9 cellular contexts compared by ENCODE assay signal in the genomic region with DNA sequence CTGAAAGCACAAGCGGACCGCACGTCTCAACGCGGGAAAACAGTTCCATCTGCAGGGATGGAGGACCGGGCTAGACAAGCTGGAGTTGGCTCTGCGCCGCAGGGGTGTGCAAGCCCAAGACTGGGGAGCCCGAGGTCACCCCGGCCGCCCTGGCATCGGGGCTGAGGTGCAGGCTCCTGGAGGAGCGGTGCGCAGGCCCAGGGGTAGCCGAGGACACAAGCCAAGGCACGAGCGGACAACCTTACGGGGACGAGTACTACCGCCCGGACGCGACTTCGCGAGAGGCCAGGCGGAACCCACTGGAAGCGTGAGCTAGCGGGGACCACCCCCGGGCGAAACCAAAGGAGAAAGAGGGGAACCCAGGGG. TPM values are rescaled to one million over a fixed set of nuclear protein-coding genes. Genes with fewer than 3 reads are reported as not detected.
DNase-seq lines count a peak whose midpoint lies in the region; ATAC-seq, FAIRE-seq and TF ChIP-seq lines count a peak whose summit lies in the region.
"Not testable (repeated sequence)": the region's sequence is repeated elsewhere in the genome, so short reads cannot be mapped to it uniquely, and the experiment has no call there.
"Had no signal": no experiment of that assay in that cellular context is flagged by ENCODE, and none has a peak within 500 bp of the region (broad histone marks: within the 10 kb centered on the region; RNA-seq: fewer than 3 reads in every experiment).

No MANE protein-coding gene starts in this region.

- H2AK9ac ChIP-seq in IMR-90 (replicated peaks; ENCODE audit: low read depth, low read length, poor library complexity) = peak overlapping the region; percentile 55

- not testable (repeated sequence) for H3K23me2 ChIP-seq in H9 (ENCODE audit: insufficient read length, low read depth, low read length, poor library complexity, severe bottlenecking)

- H3K27ac Mint-ChIP-seq in H9 (peak overlapping the region in 1 of 3 experiments; percentile 96; a peak in 3 of 7 replicates), type B pancreatic cell (peak overlapping the region; percentile 89)

- H3K23ac ChIP-seq in H9 (ENCODE audit: insufficient read length, low read depth, low read length) = not testable (repeated sequence)
- peak overlapping the region; percentile 65; the same call in 1 of the 2 replicates for H3K23ac ChIP-seq in IMR-90 (ENCODE audit: low read depth, low read length)

- not testable (repeated sequence) for H2BK120ac ChIP-seq in H9 (ENCODE audit: low read depth, low read length, poor library complexity, severe bottlenecking); IMR-90 (ENCODE audit: low read depth, low read length)

- not testable (repeated sequence) for H3K4me1 ChIP-seq in H9 (ENCODE audit: insufficient read depth, low read length); IMR-90 (ENCODE audit: control insufficient read depth, insufficient read depth, low read length); osteoblast (ENCODE audit: insufficient read depth, low read length)

- not testable (repeated sequence) for H3K27ac ChIP-seq in H9 (ENCODE audit: insufficient read length, low read depth, low read length)
- peak overlapping the region; percentile 74 for H3K27ac ChIP-seq in IMR-90 (ENCODE audit: insufficient read depth, low read length)
- peak overlapping the region; percentile 69 for H3K27ac ChIP-seq in osteoblast (ENCODE audit: low read depth, low read length)

- not testable (repeated sequence) for FAIRE-seq in bronchial epithelial cell (lab: Jason Lieb, UNC)

- CTCF ChIA-PET in IMR-90 (lab: Yijun Ruan, JAX) = not testable (repeated sequence)

- not testable (repeated sequence) for H2BK12ac ChIP-seq in H9 (ENCODE audit: insufficient read length, low read depth, low read length)

- H2AFZ ChIP-seq in H9 (ENCODE audit: low read length) = not testable (repeated sequence)
- H2AFZ ChIP-seq in IMR-90 (replicated peaks; ENCODE audit: low read length, poor library complexity) = peak overlapping the region; percentile 80
- peak overlapping the region; percentile 86 for H2AFZ ChIP-seq in osteoblast (ENCODE audit: low read length)

- H3K9ac ChIP-seq in H9 (ENCODE audit: extremely low read depth, insufficient read length, low read length) (peak overlapping the region; percentile 83), IMR-90 (ENCODE audit: low read depth, low read length) (peak overlapping the region; percentile 86)

- H3K9me1 ChIP-seq in IMR-90 (ENCODE audit: insufficient read depth, low read length) = not testable (repeated sequence)

- TF ChIP-seq POLR2A in IMR-90 (IDR thresholded peaks at IDR 0.05; ENCODE audit: low read depth, low read length) = not testable (repeated sequence)

- peak overlapping the region; percentile 66 for H3K4me2 ChIP-seq in H9 (ENCODE audit: insufficient read depth, insufficient read length, low read length)
- H3K4me2 ChIP-seq in IMR-90 (ENCODE audit: low read depth, low read length) = peak overlapping the region; percentile 92
- peak overlapping the region; percentile 89 for H3K4me2 ChIP-seq in osteoblast (ENCODE audit: insufficient read depth, low read length)

- no CpG with 5 or more reads among the region's 30 CpGs for WGBS in H9 (ENCODE audit: extremely low coverage, insufficient read length, low lambda C conversion rate)
- WGBS in IMR-90 (ENCODE audit: extremely low coverage in 2 of 2, insufficient read length in 1 of 2), 2 experiments = 0% methylated on average over 12 of the region's 30 CpGs; no CpG with 5 or more reads in 1 of the 2 experiments

- H3K14ac ChIP-seq in H9 (ENCODE audit: insufficient read depth, low read length) (peak overlapping the region; percentile 83), IMR-90 (replicated peaks; ENCODE audit: low read depth, low read length) (0 out of 2 replicates have a peak overlapping the region, but pooled peaks have one; percentile 21)

- H3K36me3 ChIP-seq in IMR-90 (ENCODE audit: control insufficient read depth, insufficient read depth, low read length); bronchial epithelial cell (ENCODE audit: control insufficient read depth, insufficient read depth, low read length); osteoblast (ENCODE audit: insufficient read depth, low read length): not testable (repeated sequence)

- peak overlapping the region; percentile 71 for H3K4me3 ChIP-seq in GM12864 (ENCODE audit: low read depth, low read length)
- peak overlapping the region; percentile 91 for H3K4me3 ChIP-seq in IMR-90 (ENCODE audit: insufficient read depth, low read depth, low read length)
- H3K4me3 ChIP-seq in WI38 (ENCODE audit: low read depth, low read length) = peak overlapping the region; percentile 91
- peak overlapping the region; percentile 58 for H3K4me3 ChIP-seq in bronchial epithelial cell (ENCODE audit: low read depth, low read length)
- peak overlapping the region; percentile 90 for H3K4me3 ChIP-seq in osteoblast (ENCODE audit: insufficient read depth, low read length)

- not testable (repeated sequence) for H2BK15ac ChIP-seq in H9 (ENCODE audit: low read depth, low read length); IMR-90 (ENCODE audit: low read depth, low read length)

- H3K27me3 Mint-ChIP-seq in H9 (ENCODE audit: low read depth); type B pancreatic cell: not testable (repeated sequence)

- not testable (repeated sequence) for H3K4me1 Mint-ChIP-seq in H9; type B pancreatic cell (ENCODE audit: unreplicated experiment)

- not testable (repeated sequence) for H2BK5ac ChIP-seq in H9 (ENCODE audit: insufficient read length, low read length)
- peak overlapping the region; percentile 37 for H2BK5ac ChIP-seq in IMR-90 (ENCODE audit: low read depth, low read length, poor library complexity, severe bottlenecking)

- H3K4ac ChIP-seq in H9 (ENCODE audit: low read depth, low read length) = not testable (repeated sequence)
- peak overlapping the region; percentile 26; the same call in 1 of the 2 replicates for H3K4ac ChIP-seq in IMR-90 (ENCODE audit: low read depth, low read length)

- dilution Hi-C loops in IMR-90 (cut with HindIII; ENCODE audit: low sequenced_read_pairs, unreplicated experiment) = not testable (repeated sequence)

- intact Hi-C loops in IMR-90 (cut with micrococcal nuclease) = not testable (repeated sequence)

- not testable (repeated sequence) for H4K8ac ChIP-seq in H9 (replicated peaks; ENCODE audit: insufficient read length, low read depth, low read length)
- peak overlapping the region; percentile 26 to 96; a peak in 3 of 4 replicates for H4K8ac ChIP-seq in IMR-90 (ENCODE audit: low read depth in 2 of 2, low read length in 2 of 2)

- not testable (repeated sequence) for H4K5ac ChIP-seq in H9 (ENCODE audit: insufficient read length, low read depth, low read length)
- H4K5ac ChIP-seq in IMR-90 (ENCODE audit: low read depth, low read length) = 0 out of 2 replicates have a peak overlapping the region, but pooled peaks have one; percentile 28

- H3K9me3 ChIP-seq in H9 (ENCODE audit: control insufficient read depth, low read depth, low read length); IMR-90 (ENCODE audit: control insufficient read depth, insufficient read depth, low read length); osteoblast (ENCODE audit: low read depth, low read length): not testable (repeated sequence)

- not testable (repeated sequence) for H3K9me3 Mint-ChIP-seq in H9, type B pancreatic cell

- H3K4me3 Mint-ChIP-seq in H9 (peak overlapping the region; percentile 91 to 95), type B pancreatic cell (peak overlapping the region; percentile 94)

- not testable (repeated sequence) for H2BK20ac ChIP-seq in H9 (ENCODE audit: low read depth, low read length, poor library complexity, severe bottlenecking); IMR-90 (ENCODE audit: low read depth, low read length)

- not testable (repeated sequence) for H4K91ac ChIP-seq in H9 (ENCODE audit: insufficient read length, low read depth, low read length); IMR-90 (ENCODE audit: insufficient read depth, low read depth, low read length)

- not testable (repeated sequence) for TF ChIP-seq RAD21 in IMR-90 (IDR thresholded peaks at IDR 0.05; ENCODE audit: low read length)

- not testable (repeated sequence) for H3K56ac ChIP-seq in H9 (ENCODE audit: insufficient read length, low read depth, low read length)
- H3K56ac ChIP-seq in IMR-90 (ENCODE audit: extremely low read depth, insufficient read depth, low read length) = 0 out of 2 replicates have a peak overlapping the region, but pooled peaks have one; percentile 28

- POLR2A ChIA-PET in IMR-90 (lab: Charles Lee; ENCODE audit: unreplicated experiment) = not testable (repeated sequence)

- not testable (repeated sequence) for TF ChIP-seq CTCF in GM12864 (IDR thresholded peaks at IDR 0.05; ENCODE audit: low read depth, low read length, missing control alignments); H9 (conservative IDR thresholded peaks at IDR 0.05); IMR-90 (conservative IDR thresholded peaks at IDR 0.05; ENCODE audit: low read depth, low read length); WI38 (IDR thresholded peaks at IDR 0.05; ENCODE audit: low read depth, low read length); bronchial epithelial cell (IDR thresholded peaks at IDR 0.05; ENCODE audit: insufficient read depth, low read length, severe bottlenecking); osteoblast (IDR thresholded peaks at IDR 0.05; ENCODE audit: extremely low read depth, low read depth, low read length); type B pancreatic cell (conservative IDR thresholded peaks at IDR 0.05)

- BruUV-seq in IMR-90 (replicated peaks; lab: Mats Ljungman, UMichigan) = TSS peak; percentile 50

- not testable (repeated sequence) for H3K36me3 Mint-ChIP-seq in H9 (ENCODE audit: insufficient read depth in 1 of 3, low read depth in 3 of 3); type B pancreatic cell

- not testable (repeated sequence) for H3K79me1 ChIP-seq in H9 (ENCODE audit: insufficient read depth, low read depth, low read length, poor library complexity, severe bottlenecking)
- peaks cover 10 to 32% of the 10 kb centered on the region in 2 experiments for H3K79me1 ChIP-seq in IMR-90 (ENCODE audit: low read depth in 1 of 2, low read length in 2 of 2)

- not testable (repeated sequence) for H4K20me1 ChIP-seq in H9 (ENCODE audit: control insufficient read depth, insufficient read depth, insufficient read length); osteoblast (ENCODE audit: insufficient read depth, low read length)
- peaks cover 12% of the 10 kb centered on the region for H4K20me1 ChIP-seq in IMR-90 (ENCODE audit: insufficient read depth, low read length)

- H3K18ac ChIP-seq in H9 (ENCODE audit: insufficient read length, low read depth, low read length); IMR-90 (ENCODE audit: low read depth, low read length): not testable (repeated sequence)

- not testable (repeated sequence) for DNase-seq in GM12864 (ENCODE audit: low read depth); IMR-90
- DNase-seq in H9 = peak; percentile 56
- peak; percentile 7 for DNase-seq in bronchial epithelial cell (ENCODE audit: low read depth)
- peak in 35 of 51 donors; percentile 1 to 80 (median 50) for DNase-seq in hypothalamus (lab: John Stamatoyannopoulos, UW)
- DNase-seq in osteoblast (ENCODE audit: insufficient read length, low spot score, missing footprints) = peak; percentile 63
- peak; percentile 75 for DNase-seq in type B pancreatic cell (ENCODE audit: extremely low spot score, unreplicated experiment)

- peak; percentile 58 for ATAC-seq in IMR-90 (ENCODE audit: low read depth)

- H2AK5ac ChIP-seq in H9 (ENCODE audit: insufficient read length, low read length) = not testable (repeated sequence)
- H2AK5ac ChIP-seq in IMR-90 (ENCODE audit: low read depth, low read length) = peak overlapping the region; percentile 50; the same call in 1 of the 2 replicates

- H3T11ph ChIP-seq in H9 (ENCODE audit: low read length) = not testable (repeated sequence)

- not testable (repeated sequence) for H3K27me3 ChIP-seq in H9 (ENCODE audit: insufficient read depth, low read length); IMR-90 (ENCODE audit: control insufficient read depth, insufficient read depth, low read length); bronchial epithelial cell (ENCODE audit: control insufficient read depth, insufficient read depth, low read length); osteoblast (ENCODE audit: insufficient read depth, low read length)

- in situ Hi-C loops in IMR-90 (cut with MboI; ENCODE audit: low sequenced_read_pairs) = not testable (repeated sequence)

- H3K79me2 ChIP-seq in H9 (ENCODE audit: insufficient read depth, low read length) = not testable (repeated sequence)
- peaks cover 47% of the 10 kb centered on the region for H3K79me2 ChIP-seq in osteoblast (ENCODE audit: insufficient read depth, low read length)

RNA-seq across cellular contexts. Expression of a gene that starts 8.5 kb away (rescaled TPM):
- total RNA-seq in H9 (2021) = 1.6 and 2.6 TPM in 2 replicates
- 0.28 and 0.36 TPM in 2 replicates for total RNA-seq in IMR-90 (2012; rRNA removed)
- 5.5 and 6.9 TPM in 2 replicates for polyA plus RNA-seq in IMR-90 (2012; rRNA removed)
- polyA plus RNA-seq in IMR-90 (2012; cell fraction: cytosol; rRNA removed) = 1.1 and 1.2 TPM in 2 replicates
- 30.7 and 71.3 TPM in 2 replicates for polyA plus RNA-seq in IMR-90 (2012; cell fraction: nucleus; rRNA removed; ENCODE audit: low replicate concordance)
- 0.26 TPM in 2 replicates for total RNA-seq in bronchial epithelial cell
- total RNA-seq in osteoblast = 1.8 TPM in 1 of 2 replicates, not detected in the other
- 5.1 and 5.6 TPM in 2 replicates for total RNA-seq in type B pancreatic cell (ENCODE audit: low replicate concordance)

RNA-seq across cellular contexts. Expression of a gene that starts 53.7 kb away (rescaled TPM):
- 0.31 and 0.37 TPM in 2 replicates for total RNA-seq in H9 (2021)
- total RNA-seq in IMR-90 (2012; rRNA removed) = not detected in 2 replicates
- 0.13 and 0.17 TPM in 2 replicates for polyA plus RNA-seq in IMR-90 (2012; rRNA removed)
- 0.02 and 0.03 TPM in 2 replicates for polyA plus RNA-seq in IMR-90 (2012; cell fraction: cytosol; rRNA removed)
- polyA plus RNA-seq in IMR-90 (2012; cell fraction: nucleus; rRNA removed; ENCODE audit: low replicate concordance) = 1.3 and 2.0 TPM in 2 replicates
- total RNA-seq in bronchial epithelial cell = 0.79 and 1.4 TPM in 2 replicates
- total RNA-seq in osteoblast = 0.72 and 0.88 TPM in 2 replicates
- 0.69 and 8.2 TPM in 2 replicates for total RNA-seq in type B pancreatic cell (ENCODE audit: low replicate concordance)
- total RNA-seq: dermis microvascular lymphatic vessel endothelial cell had no signal
